In genomic region chr12:104286538-104287482, GRCh38 we compare ENCODE assay signal across 8 cellular contexts. TPM values are rescaled to one million over a fixed set of nuclear protein-coding genes. Genes with fewer than 3 reads are reported as not detected.
DNase-seq lines count a peak whose midpoint lies in the region; ATAC-seq and TF ChIP-seq lines count a peak whose summit lies in the region.

No MANE protein-coding gene starts in this region.

- TF ChIP-seq POLR2A in transverse colon (IDR thresholded peaks at IDR 0.05) = peak; percentile 91

- H3K27me3 ChIP-seq in adipocyte (replicated peaks; ENCODE audit: control insufficient read depth, insufficient read depth, low read length) (no peaks in the 10 kb centered on the region), parathyroid adenoma (ENCODE audit: control insufficient read depth, insufficient read depth, low read length) (no peaks in the 10 kb centered on the region), transverse colon (no peaks in the 10 kb centered on the region)

- peak overlapping the region; percentile 73 for H3K4me3 ChIP-seq in GM12875 (ENCODE audit: low read depth, low read length)
- H3K4me3 ChIP-seq in adipocyte (ENCODE audit: low read length) = peak overlapping the region; percentile 99
- H3K4me3 ChIP-seq in parathyroid adenoma (ENCODE audit: low read depth, low read length) = peak overlapping the region; percentile 78
- peak overlapping the region; percentile 55 to 75 (median 68) for H3K4me3 ChIP-seq in transverse colon

- H3K27ac ChIP-seq in parathyroid adenoma = peak overlapping the region; percentile 96
- peak overlapping the region; percentile 94 to 97 (median 96) for H3K27ac ChIP-seq in transverse colon

- peak overlapping the region; percentile 90 for H2AFZ ChIP-seq in parathyroid adenoma

- ATAC-seq in HG02759 (IDR thresholded peaks at IDR 0.05; ENCODE audit: unreplicated experiment) = peak; percentile 87

- intact Hi-C loops in cardiac septum (cut with DNase I) (loop anchor here (1.0 to 5.0 kb wide), 2 partner anchors 68 to 170 kb away; partner anchors contain the start of gene CHST11), transverse colon (cut with DNase I; ENCODE audit: low total_unique reads) (loop anchor here (5.0 kb wide), 1 partner anchor 70 kb away; the partner anchor contains the start of gene TXNRD1)

- peak overlapping the region; percentile 100 for H3K9ac ChIP-seq in adipocyte (ENCODE audit: low read length)
- peak overlapping the region; percentile 22 for H3K9ac ChIP-seq in parathyroid adenoma

- H3K79me2 ChIP-seq in parathyroid adenoma = peaks cover 13% of the 10 kb centered on the region

- H3K4me2 ChIP-seq in parathyroid adenoma (ENCODE audit: low read length) = peak overlapping the region; percentile 71

- TF ChIP-seq EP300 in transverse colon (IDR thresholded peaks at IDR 0.05; ENCODE audit: low read depth) = no peak

- in situ Hi-C loops in transverse colon (cut with MboI; ENCODE audit: low pct_ligation_motif_present in 1 of 4, low pct_unique_long_range_greater_than_20kb in 1 of 4, low sequenced_read_pairs in 3 of 4) = loop anchor here in 1 of 4 donors (10.0 to 25.0 kb wide), 2 partner anchors 72 to 325 kb away; partner anchors contain the start of genes TDG and TXNRD1

- H3K4me1 ChIP-seq in adipocyte (ENCODE audit: control insufficient read depth, insufficient read depth, low read length) = peaks cover 32% of the 10 kb centered on the region
- no peaks in the 10 kb centered on the region for H3K4me1 ChIP-seq in parathyroid adenoma
- peaks cover 18 to 39% (median 28%) of the 10 kb centered on the region in 4 donors for H3K4me1 ChIP-seq in transverse colon

- H3K36me3 ChIP-seq in adipocyte (ENCODE audit: control insufficient read depth, insufficient read depth, low read length, severe bottlenecking) = peaks cover 25% of the 10 kb centered on the region
- H3K36me3 ChIP-seq in parathyroid adenoma (ENCODE audit: control insufficient read depth, insufficient read depth, low read length) = no peaks in the 10 kb centered on the region
- peaks cover 0 to 6% (median 1%) of the 10 kb centered on the region in 4 donors for H3K36me3 ChIP-seq in transverse colon

- 0% methylated on average over 3 to 40 of the region's 40 CpGs for WGBS in transverse colon (ENCODE audit: low coverage in 1 of 2), 2 donors

- TF ChIP-seq CTCF in GM12875 (IDR thresholded peaks at IDR 0.05; ENCODE audit: borderline replicate concordance, insufficient read depth, low read depth, low read length) = no peak
- peak; percentile 11 for TF ChIP-seq CTCF in parathyroid adenoma (IDR thresholded peaks at IDR 0.05)
- peak in 1 of 5 experiments; percentile 11 for TF ChIP-seq CTCF in transverse colon (IDR thresholded peaks at IDR 0.05)

- H3K9me3 ChIP-seq in adipocyte (ENCODE audit: control insufficient read depth, low read length) (no peaks in the 10 kb centered on the region), parathyroid adenoma (ENCODE audit: control insufficient read depth, low read length) (no peaks in the 10 kb centered on the region), transverse colon (no peaks in the 10 kb centered on the region)

- DNase-seq in NCI-H128 (lab: John Stamatoyannopoulos, UW; ENCODE audit: unreplicated experiment) (peak; percentile 87), SW 1271 (lab: John Stamatoyannopoulos, UW) (peak; percentile 95 to 98), adipocyte (ENCODE audit: low read depth) (peak; percentile 98), cardiac septum (ENCODE audit: low spot score) (peak; percentile 96), transverse colon (peak; percentile 96)

RNA-seq across cellular contexts. Expression of gene EID3, which starts 16.7 kb away (rescaled TPM):
- total RNA-seq in cardiac septum (2.1 TPM), transverse colon (10 to 100 TPM in 2 of 4 donors, 1 to 10 TPM in 2; 4.9 to 50.0 (median 14.3) TPM)

Comparison
In these comparisons a context has a peak if more than half of its experiments do, and no peak if none do; other contexts are left out.
1. Peak in every context shown above with its lines: DNase-seq, ATAC-seq, H3K4me3 ChIP-seq and H3K27ac ChIP-seq.